14 cellular contexts compared by ENCODE assay signal in the genomic region with DNA sequence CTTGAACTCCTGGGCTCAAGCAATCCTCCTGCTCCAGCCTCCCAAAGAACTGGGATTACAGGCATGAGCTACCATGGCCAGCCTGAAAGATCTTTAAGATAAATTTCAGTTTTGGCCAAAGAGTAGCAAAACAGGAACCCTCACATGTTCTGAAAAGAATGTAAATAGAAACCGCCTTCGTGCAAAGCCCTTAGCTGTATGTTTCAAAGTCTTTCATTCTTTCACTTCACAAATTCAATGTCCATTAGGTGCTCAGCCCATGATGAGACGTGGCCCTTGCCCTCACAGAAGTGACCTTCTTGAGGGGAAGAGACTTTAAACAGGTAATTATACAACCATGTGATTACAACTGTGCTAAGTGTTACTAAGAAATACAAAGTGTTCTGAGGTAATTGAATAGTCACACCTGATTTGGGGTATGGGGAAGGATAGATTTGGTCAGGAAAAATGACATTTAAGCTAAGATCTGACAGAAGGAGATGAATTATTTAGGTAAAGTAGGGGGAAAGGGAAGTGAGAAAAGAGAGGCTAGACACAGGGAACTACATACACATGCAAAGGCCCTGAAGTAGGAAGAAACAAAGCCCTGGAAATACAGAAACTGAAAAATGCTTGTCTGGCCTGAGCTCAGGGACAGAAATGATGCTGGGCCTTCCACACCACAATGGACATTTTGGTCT. TPM values are rescaled to one million over a fixed set of nuclear protein-coding genes. Genes with fewer than 3 reads are reported as not detected.
A peak's percentile ranks its signal among the peaks of the same experiment; 100 is the strongest.
DNase-seq lines count a peak whose midpoint lies in the region; ATAC-seq and TF ChIP-seq lines count a peak whose summit lies in the region.
"Had no signal": no experiment of that assay in that cellular context is flagged by ENCODE, and none has a peak within 500 bp of the region (broad histone marks: within the 10 kb centered on the region; RNA-seq: fewer than 3 reads in every experiment).

No MANE protein-coding gene starts in this region.

- TF ChIP-seq CTCF in nephron progenitor cell (IDR thresholded peaks at IDR 0.05) = no peak

- H3K4me1 Mint-ChIP-seq in IgD-negative memory B cell (peaks cover 6 to 13% (median 9%) of the 10 kb centered on the region in 3 donors), nephron progenitor cell (no peaks in the 10 kb centered on the region)

- peak; percentile 71 for ATAC-seq in GM18502 (IDR thresholded peaks at IDR 0.05; ENCODE audit: poor library complexity, unreplicated experiment)
- peak; percentile 63 for ATAC-seq in GM21717 (IDR thresholded peaks at IDR 0.05; ENCODE audit: unreplicated experiment)
- ATAC-seq in GM21737 (IDR thresholded peaks at IDR 0.05; ENCODE audit: unreplicated experiment) = no peak
- no peak for ATAC-seq in GM19328 (IDR thresholded peaks at IDR 0.05; ENCODE audit: unreplicated experiment)
- ATAC-seq: gastroesophageal sphincter, Right ventricle myocardium inferior had no signal

- no peak for DNase-seq in nephron progenitor cell
- no peak for DNase-seq in Kasumi-1 (lab: John Stamatoyannopoulos, UW)
- no peak for DNase-seq in NCI-H1417 treated with DMSO at 0.1 percent for 48 hours (lab: John Stamatoyannopoulos, UW)
- DNase-seq: dermis blood vessel endothelial cell, left ventricle myocardium inferior, NCI-H446 treated with DMSO at 0.1 percent for 48 hours, nucleus accumbens had no signal

- H3K27me3 Mint-ChIP-seq in IgD-negative memory B cell (no peaks in the 10 kb centered on the region), nephron progenitor cell (ENCODE audit: low read depth, poor library complexity) (no peaks in the 10 kb centered on the region)

- H3K27ac Mint-ChIP-seq in IgD-negative memory B cell (peak overlapping the region in 2 of 3 donors; percentile 28 to 46), nephron progenitor cell (peak overlapping the region; percentile 28)

- H3K9me3 Mint-ChIP-seq in IgD-negative memory B cell (peaks cover 0 to 4% (median 0%) of the 10 kb centered on the region in 3 donors), nephron progenitor cell (no peaks in the 10 kb centered on the region)

- H3K4me3 Mint-ChIP-seq in IgD-negative memory B cell (peak overlapping the region in 1 of 4 donors; percentile 28), nephron progenitor cell (no peak overlapping the region)

- peaks cover 4% of the 10 kb centered on the region for H3K36me3 Mint-ChIP-seq in IgD-negative memory B cell
- H3K36me3 Mint-ChIP-seq in nephron progenitor cell (ENCODE audit: low read depth) = peaks cover 9% of the 10 kb centered on the region

RNA-seq across cellular contexts. Expression of gene HSPBAP1, which starts 19.6 kb away (rescaled TPM):
- 8.8 TPM for polyA plus RNA-seq in IgD-negative memory B cell

RNA-seq across cellular contexts. Expression of gene SLC49A4, which starts 20.9 kb away (rescaled TPM):
- 1.6 TPM for polyA plus RNA-seq in IgD-negative memory B cell

Comparison
In these comparisons a context has a peak if more than half of its experiments do, and no peak if none do; other contexts are left out.
1. ATAC-seq: peak in GM18502 (single experiment) and GM21717 (single experiment); none in GM21737 (single experiment) and GM19328 (single experiment).